12 cellular contexts compared by ENCODE assay signal in genomic region chr6:110646951-110647910, GRCh38.
DNase-seq lines count a peak whose midpoint lies in the region; ATAC-seq and TF ChIP-seq lines count a peak whose summit lies in the region.
"Had no signal": no experiment of that assay in that cellular context is flagged by ENCODE, and none has a peak within 500 bp of the region (broad histone marks: within the 10 kb centered on the region; RNA-seq: fewer than 3 reads in every experiment).

No MANE protein-coding gene starts in this region.

- no peak for DNase-seq in heart right ventricle
- no peak for DNase-seq in right cardiac atrium
- no peak for DNase-seq in RWPE1 (ENCODE audit: low spot score)
- DNase-seq in fibroblast of villous mesenchyme (ENCODE audit: low read depth): no peak
- no peak for DNase-seq in testis
- DNase-seq in activated gamma-delta T cell (lab: John Stamatoyannopoulos, UW): no peak
- no peak for DNase-seq in sciatic nerve (ENCODE audit: low spot score)
- no peak for DNase-seq in NCI-H2081 (lab: John Stamatoyannopoulos, UW)
- DNase-seq: activated T-cell treated with anti-CD3 and anti-CD28 coated beads, Interleukin-2, amount 50 U/mL, for 4 hours; CD4-positive, alpha-beta memory T cell; NCI-H526 had no signal

- CTCF ChIA-PET in RWPE1 (lab: Yijun Ruan, JAX): no interaction called here

- H3K27me3 ChIP-seq in heart right ventricle (no peaks in the 10 kb centered on the region), right cardiac atrium (ENCODE audit: control insufficient read depth, insufficient read depth) (no peaks in the 10 kb centered on the region), testis (no peaks in the 10 kb centered on the region)

- intact Hi-C loops in heart right ventricle (cut with DNase I) (no loop called here), right cardiac atrium (cut with DNase I) (no loop called here), testis (cut with DNase I; ENCODE audit: low total_unique reads) (no loop called here), sciatic nerve (cut with DNase I) (no loop called here)

- POLR2A ChIA-PET in RWPE1 (lab: Yijun Ruan, JAX; ENCODE audit: low non-redundant PET): no interaction called here

- H3K4me3 ChIP-seq in heart right ventricle: no peak overlapping the region
- H3K4me3 ChIP-seq in right cardiac atrium (ENCODE audit: low read length): no peak overlapping the region
- H3K4me3 ChIP-seq in fibroblast of villous mesenchyme (ENCODE audit: low read depth, low read length): no peak overlapping the region
- H3K4me3 ChIP-seq in testis: no peak overlapping the region
- H3K4me3 ChIP-seq: coronary artery had no signal

- peaks cover 0 to 3% (median 0%) of the 10 kb centered on the region in 11 donors for H3K9me3 ChIP-seq in heart right ventricle
- no peaks in the 10 kb centered on the region for H3K9me3 ChIP-seq in right cardiac atrium (ENCODE audit: control insufficient read depth, low read length)
- no peaks in the 10 kb centered on the region for H3K9me3 ChIP-seq in testis

- peak in 7 of 9 donors; percentile 11 to 33 (median 22) for TF ChIP-seq CTCF in heart right ventricle (IDR thresholded peaks at IDR 0.05)
- 0 out of 2 replicates have a peak, but pooled peaks have one; percentile 14 for TF ChIP-seq CTCF in RWPE1 (conservative IDR thresholded peaks at IDR 0.05; ENCODE audit: low read depth)
- peak; percentile 52 for TF ChIP-seq CTCF in fibroblast of villous mesenchyme (IDR thresholded peaks at IDR 0.05; ENCODE audit: insufficient read depth, low read depth, low read length)
- TF ChIP-seq CTCF in testis (IDR thresholded peaks at IDR 0.05): peak in 2 of 3 experiments; percentile 27 to 34

- peaks cover 0 to 16% (median 0%) of the 10 kb centered on the region in 9 donors for H3K4me1 ChIP-seq in heart right ventricle
- no peaks in the 10 kb centered on the region for H3K4me1 ChIP-seq in right cardiac atrium (ENCODE audit: control insufficient read depth, insufficient read depth, low read length)
- H3K4me1 ChIP-seq in testis: peaks cover 5% of the 10 kb centered on the region

- H3K36me3 ChIP-seq in heart right ventricle (peaks cover 0 to 16% (median 6%) of the 10 kb centered on the region in 9 donors), testis (ENCODE audit: low read depth, missing control alignments) (no peaks in the 10 kb centered on the region)

- ATAC-seq in heart right ventricle: no peak
- ATAC-seq in right cardiac atrium: no peak
- ATAC-seq in sciatic nerve: no peak
- ATAC-seq: activated T-cell treated with anti-CD3 and anti-CD28 coated beads, Interleukin-2, amount 50 U/mL, for 4 hours had no signal

- WGBS in heart right ventricle, 2 donors: 73 to 74% methylated on average over 19 of the region's 19 CpGs
- WGBS in right cardiac atrium: 71% methylated on average over 19 of the region's 19 CpGs
- 70 to 76% methylated on average over 19 of the region's 19 CpGs for WGBS in testis, 2 donors

- no peak for TF ChIP-seq POLR2A in testis (IDR thresholded peaks at IDR 0.05)

- H3K27ac ChIP-seq in heart right ventricle: no peak overlapping the region
- H3K27ac ChIP-seq in right cardiac atrium (ENCODE audit: low read length): no peak overlapping the region
- H3K27ac ChIP-seq in RWPE1: no peak overlapping the region
- no peak overlapping the region for H3K27ac ChIP-seq in testis
- H3K27ac ChIP-seq: coronary artery had no signal
